ENCODE assay signal across 8 cellular contexts in genomic region chr11:116879789-116880402, GRCh38. TPM values are rescaled to one million over a fixed set of nuclear protein-coding genes. Genes with fewer than 3 reads are reported as not detected.
A peak's percentile ranks its signal among the peaks of the same experiment; 100 is the strongest.
DNase-seq lines count a peak whose midpoint lies in the region; ATAC-seq and TF ChIP-seq lines count a peak whose summit lies in the region.

No MANE protein-coding gene starts in this region.

- in situ Hi-C loops in ACHN (cut with HindIII; ENCODE audit: low pct_ligation_motif_present, low pct_unique_long_range_greater_than_20kb, low sequenced_read_pairs) = no loop called here

- peak; percentile 90 for TF ChIP-seq CTCF in epithelial cell of proximal tubule (conservative IDR thresholded peaks at IDR 0.05; ENCODE audit: low read depth, low read length)

- no peak overlapping the region for H3K4me3 ChIP-seq in epithelial cell of proximal tubule (ENCODE audit: low read depth, low read length)

- DNase-seq in ACHN (peak; percentile 62), GM03348 (ENCODE audit: low spot score) (peak; percentile 78), NCI-H1092 (lab: John Stamatoyannopoulos, UW) (peak; percentile 63), SKM-1 (lab: John Stamatoyannopoulos, UW; ENCODE audit: unreplicated experiment) (peak; percentile 71), epithelial cell of proximal tubule (ENCODE audit: low read depth) (no peak), myocyte (ENCODE audit: low read depth) (peak; percentile 81)

- ATAC-seq in HG03135 (IDR thresholded peaks at IDR 0.05; ENCODE audit: unreplicated experiment) = no peak
- ATAC-seq in GM18867 (IDR thresholded peaks at IDR 0.05; ENCODE audit: unreplicated experiment) = no peak

RNA-seq across cellular contexts. Expression of gene APOA1, which starts 42.5 kb away (rescaled TPM):
- total RNA-seq in epithelial cell of proximal tubule (not detected in 2 replicates), myocyte (0.16 TPM in 1 of 2 replicates, not detected in the other)
- not detected for polyA plus RNA-seq in myocyte (2012)

RNA-seq across cellular contexts. Expression of gene APOC3, which starts 50.2 kb away (rescaled TPM):
- total RNA-seq in epithelial cell of proximal tubule (not detected in 2 replicates), myocyte (not detected in 2 replicates)
- not detected for polyA plus RNA-seq in myocyte (2012)

RNA-seq across cellular contexts. Expression of gene APOA4, which starts 56.8 kb away (rescaled TPM):
- not detected in 2 replicates for total RNA-seq in epithelial cell of proximal tubule
- not detected in 2 replicates for total RNA-seq in myocyte
- not detected for polyA plus RNA-seq in myocyte (2012)
